In genomic region chr6:41021832-41022231, GRCh38 we compare ENCODE assay signal across 9 cellular contexts. TPM values are rescaled to one million over a fixed set of nuclear protein-coding genes. Genes with fewer than 3 reads are reported as not detected.
A peak's percentile ranks its signal among the peaks of the same experiment; 100 is the strongest.
DNase-seq lines count a peak whose midpoint lies in the region; ATAC-seq, FAIRE-seq and TF ChIP-seq lines count a peak whose summit lies in the region.
"Had no signal": no experiment of that assay in that cellular context is flagged by ENCODE, and none has a peak within 500 bp of the region (broad histone marks: within the 10 kb centered on the region; RNA-seq: fewer than 3 reads in every experiment).

No MANE protein-coding gene starts in this region.

- TF ChIP-seq POLR2A in A549 (IDR thresholded peaks at IDR 0.05; ENCODE audit: low read length) = no peak

- no peak overlapping the region for H2BK12ac ChIP-seq in H9 (ENCODE audit: insufficient read length, low read depth, low read length)

- peak; percentile 65 for TF ChIP-seq CTCF in A549 (IDR thresholded peaks at IDR 0.05)
- TF ChIP-seq CTCF in H9 (conservative IDR thresholded peaks at IDR 0.05) = peak; percentile 38; the same call in 2 of the 3 replicates

- no peaks in the 10 kb centered on the region for H4K20me1 ChIP-seq in H9 (ENCODE audit: control insufficient read depth, insufficient read depth, insufficient read length)

- no peak overlapping the region for H3T11ph ChIP-seq in H9 (ENCODE audit: low read length)

- H3K27ac ChIP-seq in A549 = peak overlapping the region; percentile 74 to 80
- no peak overlapping the region for H3K27ac ChIP-seq in H9 (ENCODE audit: insufficient read length, low read depth, low read length)
- H3K27ac ChIP-seq in mesendoderm (ENCODE audit: low read depth, low read length) = no peak overlapping the region

- H3K23me2 ChIP-seq in H9 (ENCODE audit: insufficient read length, low read depth, low read length, poor library complexity, severe bottlenecking) = no peaks in the 10 kb centered on the region

- H3K9me3 ChIP-seq in A549 = peaks cover 6% of the 10 kb centered on the region; the same call in 1 of the 3 replicates
- no peaks in the 10 kb centered on the region for H3K9me3 ChIP-seq in H9 (ENCODE audit: control insufficient read depth, low read depth, low read length)
- peaks cover 14% of the 10 kb centered on the region for H3K9me3 ChIP-seq in adipocyte (ENCODE audit: control insufficient read depth, low read length)

- no peak overlapping the region for H3K4me3 ChIP-seq in A549
- no peak overlapping the region for H3K4me3 ChIP-seq in adipocyte (ENCODE audit: low read length)
- H3K4me3 ChIP-seq in mesendoderm (ENCODE audit: low read length) = no peak overlapping the region

- no peaks in the 10 kb centered on the region for H3K9me3 Mint-ChIP-seq in H9

- no peak overlapping the region for H2BK20ac ChIP-seq in H9 (ENCODE audit: low read depth, low read length, poor library complexity, severe bottlenecking)

- H3K14ac ChIP-seq in H9 (ENCODE audit: insufficient read depth, low read length) = no peak overlapping the region

- H2BK15ac ChIP-seq in H9 (ENCODE audit: low read depth, low read length) (no peak overlapping the region), mesendoderm (replicated peaks; ENCODE audit: low read depth) (no peak overlapping the region)

- CTCF ChIA-PET in A549 (lab: Yijun Ruan, JAX) = interaction anchor here (0.6 to 8.0 kb wide), 12 partner anchors 15 to 175 kb away, joined by 3 to 71 read pairs (median 4); partner anchors contain the start of gene UNC5CL

- H4K8ac ChIP-seq in H9 (replicated peaks; ENCODE audit: insufficient read length, low read depth, low read length) (no peak overlapping the region), mesendoderm (ENCODE audit: low read depth, low read length) (no peak overlapping the region)

- H3K36me3 Mint-ChIP-seq in H9 (ENCODE audit: insufficient read depth in 1 of 3, low read depth in 3 of 3) = 0 out of 7 replicates have a peak, but pooled peaks cover 0 to 4% (median 0%) of the 10 kb centered on the region in 3 experiments

- H3K56ac ChIP-seq in H9 (ENCODE audit: insufficient read length, low read depth, low read length) = no peak overlapping the region
- no peak overlapping the region for H3K56ac ChIP-seq in mesendoderm (ENCODE audit: low read length)

- H4K5ac ChIP-seq in H9 (ENCODE audit: insufficient read length, low read depth, low read length) (no peak overlapping the region), mesendoderm (ENCODE audit: low read length) (no peak overlapping the region)

- no peak overlapping the region for H3K23ac ChIP-seq in H9 (ENCODE audit: insufficient read length, low read depth, low read length)
- H3K23ac ChIP-seq in mesendoderm (ENCODE audit: low read length) = no peak overlapping the region

- H3K36me3 ChIP-seq in adipocyte (ENCODE audit: control insufficient read depth, insufficient read depth, low read length, severe bottlenecking) (no peaks in the 10 kb centered on the region), mesendoderm (ENCODE audit: control insufficient read depth, insufficient read depth, low read length) (no peaks in the 10 kb centered on the region)

- peak; percentile 87 to 88 for TF ChIP-seq RAD21 in A549 (conservative IDR thresholded peaks at IDR 0.05 in 1 of 2, IDR thresholded peaks at IDR 0.05 in 1 of 2)

- no peaks in the 10 kb centered on the region for H3K79me1 ChIP-seq in H9 (ENCODE audit: insufficient read depth, low read depth, low read length, poor library complexity, severe bottlenecking)
- H3K79me1 ChIP-seq in mesendoderm (ENCODE audit: low read length) = no peaks in the 10 kb centered on the region

- H3K9ac ChIP-seq in H9 (ENCODE audit: extremely low read depth, insufficient read length, low read length) = no peak overlapping the region
- no peak overlapping the region for H3K9ac ChIP-seq in adipocyte (ENCODE audit: low read length)
- no peak overlapping the region for H3K9ac ChIP-seq in mesendoderm (ENCODE audit: low read length)

- no peak overlapping the region for H3K18ac ChIP-seq in H9 (ENCODE audit: insufficient read length, low read depth, low read length)
- H3K18ac ChIP-seq in mesendoderm (ENCODE audit: low read length) = no peak overlapping the region

- peak; percentile 98 for ATAC-seq in A549
- ATAC-seq in left ventricle myocardium superior = peak; percentile 89
- no peak for ATAC-seq in HG03469 (IDR thresholded peaks at IDR 0.05; ENCODE audit: unreplicated experiment)
- ATAC-seq: T-helper 17 cell had no signal

- H2BK120ac ChIP-seq in H9 (ENCODE audit: low read depth, low read length, poor library complexity, severe bottlenecking) = no peak overlapping the region
- no peak overlapping the region for H2BK120ac ChIP-seq in mesendoderm (ENCODE audit: low read depth, low read length)

- no peak overlapping the region for H2AFZ ChIP-seq in H9 (ENCODE audit: low read length)

- no peak overlapping the region for H3K27ac Mint-ChIP-seq in H9
- H3K27ac Mint-ChIP-seq: T-helper 17 cell had no signal

- intact Hi-C loops in left ventricle myocardium superior (cut with micrococcal nuclease) = loop anchor here (10.0 kb wide), 1 partner anchor 127 kb away; no protein-coding TSS in a partner anchor

- no peak overlapping the region for H3K4ac ChIP-seq in H9 (ENCODE audit: low read depth, low read length)
- H3K4ac ChIP-seq in mesendoderm (ENCODE audit: low read depth, low read length) = no peak overlapping the region

- H3K4me1 Mint-ChIP-seq in H9 = peaks cover 4 to 8% of the 10 kb centered on the region in 2 experiments; a peak in 2 of 4 replicates

- H3K4me3 Mint-ChIP-seq in H9 = no peak overlapping the region
- H3K4me3 Mint-ChIP-seq: T-helper 17 cell had no signal

- H3K27me3 Mint-ChIP-seq in H9 (ENCODE audit: low read depth) = no peaks in the 10 kb centered on the region; the same call in 1 of the 2 replicates

- DNase-seq in A549 (ENCODE audit: low read depth in 1 of 2, low spot score in 1 of 2) (peak; percentile 45 to 83), H9 (no peak), adipocyte (ENCODE audit: low read depth) (peak; percentile 63), left ventricle myocardium superior (no peak), epidermal melanocyte (ENCODE audit: insufficient read length, low spot score) (no peak), mesendoderm (no peak)
- DNase-seq in activated naive CD4-positive, alpha-beta T cell treated with anti-CD3 and anti-CD28 coated beads, Interleukin-2, amount 50 U/mL, for 16 hours = no peak
- DNase-seq: T-helper 17 cell had no signal

- no peak overlapping the region for H2AK5ac ChIP-seq in H9 (ENCODE audit: insufficient read length, low read length)
- H2AK5ac ChIP-seq in mesendoderm (ENCODE audit: low read length) = no peak overlapping the region

- POLR2A ChIA-PET in A549 (lab: Yijun Ruan, JAX) = no interaction called here

- H3K79me2 ChIP-seq in H9 (ENCODE audit: insufficient read depth, low read length) (no peaks in the 10 kb centered on the region), mesendoderm (ENCODE audit: control insufficient read depth, insufficient read depth, low read length) (no peaks in the 10 kb centered on the region)

- H4K91ac ChIP-seq in H9 (ENCODE audit: insufficient read length, low read depth, low read length) = no peak overlapping the region

- H2BK5ac ChIP-seq in H9 (ENCODE audit: insufficient read length, low read length) (no peak overlapping the region), mesendoderm (ENCODE audit: low read length) (no peak overlapping the region)

- WGBS in A549 (ENCODE audit: missing lambda C conversion rate) = 17% methylated on average over 3 of the region's 3 CpGs
- no CpG with 5 or more reads among the region's 3 CpGs for WGBS in H9 (ENCODE audit: extremely low coverage, insufficient read length, low lambda C conversion rate)
- no CpG with 5 or more reads among the region's 3 CpGs for WGBS in mesendoderm (ENCODE audit: extremely low coverage, insufficient coverage, low lambda C conversion rate)

- FAIRE-seq in A549 (lab: Jason Lieb, UNC) = no peak

- H3K27me3 ChIP-seq in H9 (ENCODE audit: insufficient read depth, low read length) (no peaks in the 10 kb centered on the region), adipocyte (replicated peaks; ENCODE audit: control insufficient read depth, insufficient read depth, low read length) (no peaks in the 10 kb centered on the region), mesendoderm (ENCODE audit: insufficient read depth, low read length, poor library complexity) (no peaks in the 10 kb centered on the region)

- peak overlapping the region; percentile 62 for H3K4me2 ChIP-seq in A549
- H3K4me2 ChIP-seq in H9 (ENCODE audit: insufficient read depth, insufficient read length, low read length) = no peak overlapping the region
- no peak overlapping the region for H3K4me2 ChIP-seq in mesendoderm (ENCODE audit: low read length)

- TF ChIP-seq EP300 in A549 (IDR thresholded peaks at IDR 0.05) = no peak

- H3K4me1 ChIP-seq in A549 = peaks cover 30% of the 10 kb centered on the region
- no peaks in the 10 kb centered on the region; the same call in 1 of the 2 replicates for H3K4me1 ChIP-seq in H9 (ENCODE audit: insufficient read depth, low read length)
- no peaks in the 10 kb centered on the region for H3K4me1 ChIP-seq in adipocyte (ENCODE audit: control insufficient read depth, insufficient read depth, low read length)
- H3K4me1 ChIP-seq in mesendoderm (ENCODE audit: control insufficient read depth, low read depth, low read length) = no peaks in the 10 kb centered on the region

RNA-seq across cellular contexts. Expression of gene UNC5CL, which starts 17.2 kb away (rescaled TPM):
- polyA plus RNA-seq in A549 (2011; rRNA removed) = 2.2 and 2.8 TPM in 2 replicates
- 1.2 and 1.5 TPM in 2 replicates for polyA plus RNA-seq in A549 (2012; cell fraction: cytosol; rRNA removed)
- 5.2 and 6.2 TPM in 2 replicates for polyA plus RNA-seq in A549 (2012; cell fraction: nucleus; rRNA removed)
- 0.79 to 1.2 TPM (median 1.1 TPM) in 3 replicates for polyA plus RNA-seq in A549 (2017; fragmentation: RNase III; extraction: RNeasy Plus Mini Kit Qiagen cat#74134 plus additional on column Dnase treatment)
- polyA minus RNA-seq in A549 (2011; rRNA and poly(A)+ RNA removed) = 1.2 and 1.3 TPM in 2 replicates
- 0.79 and 0.81 TPM in 2 replicates for total RNA-seq in H9 (2021)
- total RNA-seq in left ventricle myocardium superior = 0.20 TPM
- 0.53 TPM for polyA plus RNA-seq in mesendoderm (2013, experiment 1 of 2)
- polyA plus RNA-seq in mesendoderm (2013, experiment 2 of 2) = 0.42 TPM

RNA-seq across cellular contexts. Expression of gene TSPO2, which starts 20.4 kb away (rescaled TPM):
- polyA plus RNA-seq in A549 (2011; rRNA removed) = not detected in 2 replicates
- 0.08 and 0.17 TPM in 2 replicates for polyA plus RNA-seq in A549 (2012; cell fraction: cytosol; rRNA removed)
- polyA plus RNA-seq in A549 (2012; cell fraction: nucleus; rRNA removed) = not detected in 2 replicates
- not detected in 3 replicates for polyA plus RNA-seq in A549 (2017; fragmentation: RNase III; extraction: RNeasy Plus Mini Kit Qiagen cat#74134 plus additional on column Dnase treatment)
- polyA minus RNA-seq in A549 (2011; rRNA and poly(A)+ RNA removed) = not detected in 2 replicates
- not detected in 2 replicates for total RNA-seq in H9 (2021)
- total RNA-seq in left ventricle myocardium superior = not detected
- not detected for polyA plus RNA-seq in mesendoderm (2013, experiment 1 of 2)
- polyA plus RNA-seq in mesendoderm (2013, experiment 2 of 2) = not detected
- total RNA-seq: T-helper 17 cell had no signal

RNA-seq across cellular contexts. Expression of gene APOBEC2, which starts 31.2 kb away (rescaled TPM):
- polyA plus RNA-seq in A549 (2011; rRNA removed) (not detected in 2 replicates), A549 (2017; fragmentation: RNase III; extraction: RNeasy Plus Mini Kit Qiagen cat#74134 plus additional on column Dnase treatment) (not detected in 3 replicates)
- polyA plus RNA-seq in A549 (2012; cell fraction: cytosol; rRNA removed) = not detected in 2 replicates
- not detected in 2 replicates for polyA plus RNA-seq in A549 (2012; cell fraction: nucleus; rRNA removed)
- not detected in 2 replicates for polyA minus RNA-seq in A549 (2011; rRNA and poly(A)+ RNA removed)
- total RNA-seq in H9 (2021) (not detected in 2 replicates), left ventricle myocardium superior (237 TPM)
- polyA plus RNA-seq in mesendoderm (2013, experiment 1 of 2) = not detected
- polyA plus RNA-seq in mesendoderm (2013, experiment 2 of 2) = not detected
- total RNA-seq: T-helper 17 cell had no signal

RNA-seq across cellular contexts. Expression of gene OARD1, which starts 50.3 kb away (rescaled TPM):
- polyA plus RNA-seq in A549 (2011; rRNA removed) (15.6 and 21.4 TPM in 2 replicates), A549 (2017; fragmentation: RNase III; extraction: RNeasy Plus Mini Kit Qiagen cat#74134 plus additional on column Dnase treatment) (26.2 to 28.5 TPM (median 26.4 TPM) in 3 replicates)
- 4.8 and 5.1 TPM in 2 replicates for polyA plus RNA-seq in A549 (2012; cell fraction: cytosol; rRNA removed)
- polyA plus RNA-seq in A549 (2012; cell fraction: nucleus; rRNA removed) = 4.8 and 6.1 TPM in 2 replicates
- polyA minus RNA-seq in A549 (2011; rRNA and poly(A)+ RNA removed) = 6.2 and 7.8 TPM in 2 replicates
- total RNA-seq in H9 (2021) (35.8 and 36.6 TPM in 2 replicates), left ventricle myocardium superior (22.2 TPM)
- 33.0 TPM for polyA plus RNA-seq in mesendoderm (2013, experiment 1 of 2)
- polyA plus RNA-seq in mesendoderm (2013, experiment 2 of 2) = 33.7 TPM

RNA-seq across cellular contexts. Expression of gene NFYA, which starts 50.9 kb away (rescaled TPM):
- polyA plus RNA-seq in A549 (2011; rRNA removed) (11.2 and 19.2 TPM in 2 replicates), A549 (2017; fragmentation: RNase III; extraction: RNeasy Plus Mini Kit Qiagen cat#74134 plus additional on column Dnase treatment) (15.7 to 17.0 TPM (median 16.2 TPM) in 3 replicates)
- 5.3 and 7.1 TPM in 2 replicates for polyA plus RNA-seq in A549 (2012; cell fraction: cytosol; rRNA removed)
- polyA plus RNA-seq in A549 (2012; cell fraction: nucleus; rRNA removed) = 5.1 and 5.3 TPM in 2 replicates
- polyA minus RNA-seq in A549 (2011; rRNA and poly(A)+ RNA removed) = 39.9 and 41.1 TPM in 2 replicates
- total RNA-seq in H9 (2021) (41.4 and 43.0 TPM in 2 replicates), left ventricle myocardium superior (12.1 TPM)
- 17.2 TPM for polyA plus RNA-seq in mesendoderm (2013, experiment 1 of 2)
- polyA plus RNA-seq in mesendoderm (2013, experiment 2 of 2) = 17.8 TPM

Comparison
In these comparisons a context has a peak if more than half of its experiments do, and no peak if none do; other contexts are left out.
1. DNase-seq: peak in A549 (2 of 2) and adipocyte (single experiment); none in H9 (single experiment), left ventricle myocardium superior (single experiment), activated naive CD4-positive, alpha-beta T cell treated with anti-CD3 and anti-CD28 coated beads, Interleukin-2, amount 50 U/mL, for 16 hours (single experiment), epidermal melanocyte (single experiment) and mesendoderm (single experiment).
2. H3K27ac ChIP-seq: peak in A549 (2 of 2); none in H9 (single experiment) and mesendoderm (single experiment).
3. RNA of gene APOBEC2, which starts 31.2 kb away (total RNA-seq): 237 TPM in left ventricle myocardium superior (single experiment); not detected in H9; every median in the first group is over 100 times any median in the second.